ENCODE assay signal across 8 cellular contexts in the genomic region with DNA sequence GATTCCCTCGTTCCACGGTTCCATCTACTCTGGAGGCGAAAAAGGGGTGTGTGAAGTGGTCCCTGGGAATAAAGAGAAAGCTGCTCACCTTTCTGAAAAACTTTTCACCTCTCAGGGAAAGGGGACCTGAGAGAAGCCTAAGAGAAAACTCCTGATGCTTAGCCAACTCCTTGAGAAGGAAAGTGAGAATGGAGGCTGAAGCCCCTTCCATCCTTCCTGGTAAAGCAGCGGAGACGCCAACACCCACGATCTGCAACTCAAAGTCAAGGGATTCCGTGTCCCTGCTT.
A peak's percentile ranks its signal among the peaks of the same experiment; 100 is the strongest.
DNase-seq lines count a peak whose midpoint lies in the region; ATAC-seq and TF ChIP-seq lines count a peak whose summit lies in the region.

No MANE protein-coding gene starts in this region.

- H3K4ac ChIP-seq in mesendoderm (ENCODE audit: low read depth, low read length): no peak overlapping the region

- H4K8ac ChIP-seq in mesendoderm (ENCODE audit: low read depth, low read length): no peak overlapping the region

- peak overlapping the region; percentile 66 for H3K9ac ChIP-seq in mesendoderm (ENCODE audit: low read length)

- H3K36me3 ChIP-seq in heart right ventricle: no peaks in the 10 kb centered on the region
- no peaks in the 10 kb centered on the region for H3K36me3 ChIP-seq in mesendoderm (ENCODE audit: control insufficient read depth, insufficient read depth, low read length)
- H3K36me3 ChIP-seq in urinary bladder (ENCODE audit: insufficient read depth): no peaks in the 10 kb centered on the region

- no peaks in the 10 kb centered on the region for H3K9me3 ChIP-seq in heart right ventricle

- H2BK120ac ChIP-seq in mesendoderm (ENCODE audit: low read depth, low read length): no peak overlapping the region

- H3K4me1 ChIP-seq in heart right ventricle: peaks cover 14 to 64% (median 54%) of the 10 kb centered on the region in 9 donors
- peaks cover 27% of the 10 kb centered on the region for H3K4me1 ChIP-seq in mesendoderm (ENCODE audit: control insufficient read depth, low read depth, low read length)
- H3K4me1 ChIP-seq in urinary bladder (ENCODE audit: insufficient read depth): no peaks in the 10 kb centered on the region

- POLR2A ChIA-PET in MCF 10A (lab: Yijun Ruan, JAX): interaction anchor here (0.8 to 7.5 kb wide), 18 partner anchors 15 to 369 kb away, joined by 3 to 222 read pairs (median 16); a partner anchor contains a TSS

- TF ChIP-seq CTCF in heart right ventricle (IDR thresholded peaks at IDR 0.05) (no peak), MCF 10A (IDR thresholded peaks at IDR 0.05; ENCODE audit: unreplicated experiment) (no peak)

- H3K4me2 ChIP-seq in mesendoderm (ENCODE audit: low read length): peak overlapping the region; percentile 28

- no peak overlapping the region for H2BK15ac ChIP-seq in mesendoderm (replicated peaks; ENCODE audit: low read depth)

- no peak overlapping the region for H2AK5ac ChIP-seq in mesendoderm (ENCODE audit: low read length)

- no peaks in the 10 kb centered on the region for H3K36me3 Mint-ChIP-seq in MCF 10A (ENCODE audit: insufficient read depth, unreplicated experiment)

- peaks cover 45% of the 10 kb centered on the region for H3K4me1 Mint-ChIP-seq in MCF 10A (ENCODE audit: insufficient read depth, unreplicated experiment)

- intact Hi-C loops in heart right ventricle (cut with DNase I) (loop anchor here (1.0 to 10.0 kb wide), 12 partner anchors 39 to 141 kb away; a partner anchor contains a TSS), left cardiac atrium (cut with DNase I) (loop anchor here in 1 of 2 donors (5.0 kb wide), 1 partner anchor 111 kb away; a partner anchor contains a TSS), MCF 10A (cut with micrococcal nuclease) (loop anchor here (2.0 to 5.0 kb wide), 3 partner anchors 41 to 94 kb away; no protein-coding TSS in a partner anchor)

- H3K79me1 ChIP-seq in mesendoderm (ENCODE audit: low read length): no peaks in the 10 kb centered on the region

- no peaks in the 10 kb centered on the region for H3K27me3 ChIP-seq in heart right ventricle
- H3K27me3 ChIP-seq in mesendoderm (ENCODE audit: insufficient read depth, low read length, poor library complexity): no peaks in the 10 kb centered on the region

- peak overlapping the region; percentile 73 for H3K4me3 Mint-ChIP-seq in MCF 10A (ENCODE audit: unreplicated experiment)

- peak overlapping the region; percentile 1 to 66 (median 60) for H3K4me3 ChIP-seq in heart right ventricle
- H3K4me3 ChIP-seq in mesendoderm (ENCODE audit: low read length): no peak overlapping the region
- no peak overlapping the region for H3K4me3 ChIP-seq in urinary bladder (ENCODE audit: low read depth, low read length)

- BruUV-seq in MCF 10A (replicated peaks; lab: Mats Ljungman, UMichigan): no TSS peak

- no peak overlapping the region for H4K5ac ChIP-seq in mesendoderm (ENCODE audit: low read length)

- H3K79me2 ChIP-seq in mesendoderm (ENCODE audit: control insufficient read depth, insufficient read depth, low read length): no peaks in the 10 kb centered on the region

- CTCF ChIA-PET in MCF 10A (lab: Yijun Ruan, JAX): interaction anchor here (1.1 to 6.5 kb wide), 9 partner anchors 9 to 150 kb away, joined by 3 to 36 read pairs (median 6); a partner anchor contains a TSS

- H3K18ac ChIP-seq in mesendoderm (ENCODE audit: low read length): peak overlapping the region; percentile 89

- no peaks in the 10 kb centered on the region for H3K27me3 Mint-ChIP-seq in MCF 10A (ENCODE audit: insufficient read depth, unreplicated experiment)

- ATAC-seq in heart right ventricle (no peak), left cardiac atrium (no peak), GM21723 (IDR thresholded peaks at IDR 0.05; ENCODE audit: unreplicated experiment) (no peak), GM19467 (IDR thresholded peaks at IDR 0.05; ENCODE audit: unreplicated experiment) (no peak)

- 39% methylated on average over 7 of the region's 7 CpGs for WGBS in heart right ventricle, 2 donors
- WGBS in mesendoderm (ENCODE audit: extremely low coverage, insufficient coverage, low lambda C conversion rate): no CpG with 5 or more reads among the region's 7 CpGs
- WGBS in urinary bladder: 20% methylated on average over 7 of the region's 7 CpGs

- peak overlapping the region; percentile 84 for H3K56ac ChIP-seq in mesendoderm (ENCODE audit: low read length)

- no peaks in the 10 kb centered on the region for H3K9me3 Mint-ChIP-seq in MCF 10A (ENCODE audit: unreplicated experiment)

- H3K23ac ChIP-seq in mesendoderm (ENCODE audit: low read length): no peak overlapping the region

- no peak overlapping the region for H2BK5ac ChIP-seq in mesendoderm (ENCODE audit: low read length)

- H3K27ac ChIP-seq in heart right ventricle (peak overlapping the region; percentile 16 to 94 (median 84)), mesendoderm (ENCODE audit: low read depth, low read length) (no peak overlapping the region), urinary bladder (ENCODE audit: low read depth) (peak overlapping the region; percentile 76)

- DNase-seq in heart right ventricle: no peak
- DNase-seq in left cardiac atrium: no peak
- no peak for DNase-seq in MCF 10A (ENCODE audit: unreplicated experiment)
- DNase-seq in mesendoderm: peak; percentile 81
- DNase-seq in NCI-H1048 (lab: John Stamatoyannopoulos, UW): no peak

- peak overlapping the region; percentile 95 for H3K27ac Mint-ChIP-seq in MCF 10A (ENCODE audit: low read depth, unreplicated experiment)

Comparison
In these comparisons a context has a peak if more than half of its experiments do, and no peak if none do; other contexts are left out.
1. H3K4me3 ChIP-seq: peak in heart right ventricle (10 of 10); none in mesendoderm (single experiment) and urinary bladder (single experiment).